Comparison of ENCODE assay signal across 28 cellular contexts in genomic region chr1:60906039-60906438, GRCh38.
"Had no signal": no experiment of that assay in that cellular context is flagged by ENCODE, and none has a peak within 500 bp of the region (broad histone marks: within the 10 kb centered on the region; RNA-seq: fewer than 3 reads in every experiment).

No MANE protein-coding gene starts in this region.

- H3K4me1 ChIP-seq: right lobe of liver had no signal

- ATAC-seq: left lobe of liver; lower lobe of right lung; mucosa of descending colon; natural killer cell treated with Interleukin-12 subunit alpha and Interleukin-12 subunit beta and Interleukin-15 and Interleukin-18, amount 100 ng/mL, for 72 hours; right lobe of liver; stimulated activated naive CD8-positive, alpha-beta T cell treated with anti-CD3 and anti-CD28 coated beads, Interleukin-15, Interleukin-2, amounts not matched to agents 100 U/mL and 50 U/mL, for 24 hours; T-cell had no signal

- H3K36me3 Mint-ChIP-seq: activated CD4-positive, alpha-beta memory T cell treated with anti-CD3 and anti-CD28 coated beads for 36 hours; activated naive CD4-positive, alpha-beta T cell treated with anti-CD3 and anti-CD28 coated beads, Interleukin-2, amount 10 ng/mL, durations not matched to agents 7 days and 5 days; natural killer cell treated with Interleukin-12 subunit alpha and Interleukin-12 subunit beta and Interleukin-15 and Interleukin-18, amount 100 ng/mL, for 72 hours; T-cell had no signal

- H3K9me3 ChIP-seq: esophagus muscularis mucosa, lower lobe of right lung, mucosa of descending colon, neutrophil, right lobe of liver, testis had no signal

- H3K4me3 ChIP-seq: esophagus muscularis mucosa, lower lobe of right lung, mucosa of descending colon, right lobe of liver, testis had no signal

- DNase-seq: activated CD4-positive, alpha-beta memory T cell treated with anti-CD3 and anti-CD28 coated beads for 36 hours; activated CD4-positive, alpha-beta T cell treated with anti-CD3 and anti-CD28 coated beads for 48 hours; activated CD8-positive, alpha-beta memory T cell treated with anti-CD3 and anti-CD28 coated beads, Interleukin-2, amount 50 U/mL, for 4 hours; activated effector memory CD4-positive, alpha-beta T cell treated with anti-CD3 and anti-CD28 coated beads, Interleukin-2, amount 50 U/mL, for 16 hours; activated naive CD4-positive, alpha-beta T cell treated with anti-CD3 and anti-CD28 coated beads, Interleukin-2, amount 10 ng/mL, durations not matched to agents 7 days and 5 days; activated T-cell treated with anti-CD3 and anti-CD28 coated beads, Interleukin-2, amount 50 U/mL, for 1 hour; amniotic stem cell; caudate nucleus; effector CD4-positive, alpha-beta T cell; foreskin melanocyte; glutamatergic neuron; lower lobe of right lung; mesenchymal stem cell; mucosa of descending colon; right lobe of liver; stimulated activated CD4-positive, alpha-beta T cell treated with anti-CD3 and anti-CD28 coated beads, Interleukin-2, amount 100 ng/mL, for 48 hours; stimulated activated naive CD8-positive, alpha-beta T cell treated with anti-CD3 and anti-CD28 coated beads, Interleukin-15, Interleukin-2, amounts not matched to agents 100 U/mL and 50 U/mL, for 24 hours; T-cell; testis; trophoblast cell had no signal

- H3K9me3 Mint-ChIP-seq: activated CD4-positive, alpha-beta memory T cell treated with anti-CD3 and anti-CD28 coated beads for 36 hours; activated naive CD4-positive, alpha-beta T cell treated with anti-CD3 and anti-CD28 coated beads, Interleukin-2, amount 10 ng/mL, durations not matched to agents 7 days and 5 days; activated T-helper 1 cell treated with anti-CD3 and anti-CD28 coated beads, Interleukin-12 subunit alpha, Interleukin-12 subunit beta, Interleukin-2, Interleukin-4 antibody, amounts not matched to agents 30 ng/mL and 10 ng/mL and 1 ng/mL, durations not matched to agents 14 hours and 24 hours and 36 hours; dendritic cell treated with granulocyte-macrophage colony-stimulating factor and Interleukin-4, amounts not matched to agents 40 ng/mL and 50 ng/mL, for 4 days; natural killer cell treated with Interleukin-12 subunit alpha and Interleukin-12 subunit beta and Interleukin-15 and Interleukin-18, amount 100 ng/mL, for 72 hours; T-cell; T-helper 2 cell treated with Interferon-gamma antibody and Interleukin-4, amounts not matched to agents 5 μg/mL and 100 μg/mL, for 36 hours had no signal

- H3K4me3 Mint-ChIP-seq: activated CD4-positive, alpha-beta memory T cell treated with anti-CD3 and anti-CD28 coated beads for 36 hours; activated naive CD4-positive, alpha-beta T cell treated with anti-CD3 and anti-CD28 coated beads, Interleukin-2, amount 10 ng/mL, durations not matched to agents 7 days and 5 days; activated T-helper 1 cell treated with anti-CD3 and anti-CD28 coated beads, Interleukin-12 subunit alpha, Interleukin-12 subunit beta, Interleukin-2, Interleukin-4 antibody, amounts not matched to agents 30 ng/mL and 10 ng/mL and 1 ng/mL, durations not matched to agents 14 hours and 24 hours and 36 hours; dendritic cell treated with granulocyte-macrophage colony-stimulating factor and Interleukin-4, amounts not matched to agents 40 ng/mL and 50 ng/mL, for 4 days; natural killer cell treated with Interleukin-12 subunit alpha and Interleukin-12 subunit beta and Interleukin-15 and Interleukin-18, amount 100 ng/mL, for 72 hours; T-cell; T-helper 2 cell treated with Interferon-gamma antibody and Interleukin-4, amounts not matched to agents 5 μg/mL and 100 μg/mL, for 36 hours had no signal

- H3K4me1 Mint-ChIP-seq: activated naive CD4-positive, alpha-beta T cell treated with anti-CD3 and anti-CD28 coated beads, Interleukin-2, amount 10 ng/mL, durations not matched to agents 7 days and 5 days; T-cell had no signal

- H3K27ac Mint-ChIP-seq: activated CD4-positive, alpha-beta memory T cell treated with anti-CD3 and anti-CD28 coated beads for 36 hours; activated naive CD4-positive, alpha-beta T cell treated with anti-CD3 and anti-CD28 coated beads, Interleukin-2, amount 10 ng/mL, durations not matched to agents 7 days and 5 days; activated T-helper 1 cell treated with anti-CD3 and anti-CD28 coated beads, Interleukin-12 subunit alpha, Interleukin-12 subunit beta, Interleukin-2, Interleukin-4 antibody, amounts not matched to agents 30 ng/mL and 10 ng/mL and 1 ng/mL, durations not matched to agents 14 hours and 24 hours and 36 hours; dendritic cell treated with granulocyte-macrophage colony-stimulating factor and Interleukin-4, amounts not matched to agents 40 ng/mL and 50 ng/mL, for 4 days; natural killer cell treated with Interleukin-12 subunit alpha and Interleukin-12 subunit beta and Interleukin-15 and Interleukin-18, amount 100 ng/mL, for 72 hours; progenitor cell of endocrine pancreas; T-cell; T-helper 2 cell treated with Interferon-gamma antibody and Interleukin-4, amounts not matched to agents 5 μg/mL and 100 μg/mL, for 36 hours had no signal

- H3K36me3 ChIP-seq: esophagus muscularis mucosa, lower lobe of right lung, neutrophil, right lobe of liver had no signal

- H3K27me3 Mint-ChIP-seq: dendritic cell treated with granulocyte-macrophage colony-stimulating factor and Interleukin-4, amounts not matched to agents 40 ng/mL and 50 ng/mL, for 4 days; T-cell had no signal

- H3K27ac ChIP-seq: esophagus muscularis mucosa, lower lobe of right lung, neutrophil, right lobe of liver, testis had no signal

- H3K27me3 ChIP-seq: esophagus muscularis mucosa, neutrophil, right lobe of liver, testis had no signal
